ENCODE assay signal across 1 cellular context in the genomic region with DNA sequence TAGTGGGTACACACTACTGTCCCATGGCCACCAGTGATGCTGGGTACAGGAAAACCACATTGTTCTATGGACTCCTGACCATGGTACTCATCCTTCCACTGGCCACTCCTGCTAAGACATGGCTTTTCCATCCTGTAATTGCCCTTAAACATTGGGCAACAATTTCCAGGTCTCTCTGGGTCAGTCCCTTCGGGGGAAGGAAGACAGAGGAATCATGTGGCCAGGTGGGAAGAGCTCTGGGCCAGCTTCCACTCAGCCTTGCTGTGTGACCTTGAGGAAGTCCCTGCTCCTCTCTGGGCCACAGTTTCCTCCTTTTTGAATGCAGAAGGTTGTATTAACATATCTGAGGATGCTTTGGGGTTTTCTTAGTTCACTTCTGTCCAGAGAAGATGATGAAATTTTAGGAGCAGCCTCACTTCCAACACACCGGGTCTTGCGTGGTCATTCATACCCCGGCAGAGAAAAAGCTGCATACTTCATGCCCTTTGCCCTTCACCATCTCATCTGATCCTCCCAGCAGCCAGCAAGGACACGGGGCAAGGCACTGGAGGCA.
TF ChIP-seq lines count a peak whose summit lies in the region.

No MANE protein-coding gene starts in this region.

TF ChIP-seq in GM12878, 131 proteins besides CTCF, POLR2A, EP300 and RAD21:
- 0 out of 4 replicates have a peak, but pooled peaks of 1 of the 2 experiments have one; percentile 36 for TF ChIP-seq ETV6 (conservative IDR thresholded peaks at IDR 0.05 in 1 of 2, IDR thresholded peaks at IDR 0.05 in 1 of 2; ENCODE audit: borderline replicate concordance in 1 of 2, low read depth in 1 of 2)
- TF ChIP-seq SMARCA5 (IDR thresholded peaks at IDR 0.05) = peak; percentile 74; the same call in 1 of the 2 replicates
- TF ChIP-seq, protein P1, sequence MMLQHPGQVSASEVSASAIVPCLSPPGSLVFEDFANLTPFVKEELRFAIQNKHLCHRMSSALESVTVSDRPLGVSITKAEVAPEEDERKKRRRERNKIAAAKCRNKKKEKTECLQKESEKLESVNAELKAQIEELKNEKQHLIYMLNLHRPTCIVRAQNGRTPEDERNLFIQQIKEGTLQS (IDR thresholded peaks at IDR 0.05; ENCODE audit: borderline replicate concordance, extremely low read depth, low read depth, low read length) = no peak
- TF ChIP-seq, protein P2, sequence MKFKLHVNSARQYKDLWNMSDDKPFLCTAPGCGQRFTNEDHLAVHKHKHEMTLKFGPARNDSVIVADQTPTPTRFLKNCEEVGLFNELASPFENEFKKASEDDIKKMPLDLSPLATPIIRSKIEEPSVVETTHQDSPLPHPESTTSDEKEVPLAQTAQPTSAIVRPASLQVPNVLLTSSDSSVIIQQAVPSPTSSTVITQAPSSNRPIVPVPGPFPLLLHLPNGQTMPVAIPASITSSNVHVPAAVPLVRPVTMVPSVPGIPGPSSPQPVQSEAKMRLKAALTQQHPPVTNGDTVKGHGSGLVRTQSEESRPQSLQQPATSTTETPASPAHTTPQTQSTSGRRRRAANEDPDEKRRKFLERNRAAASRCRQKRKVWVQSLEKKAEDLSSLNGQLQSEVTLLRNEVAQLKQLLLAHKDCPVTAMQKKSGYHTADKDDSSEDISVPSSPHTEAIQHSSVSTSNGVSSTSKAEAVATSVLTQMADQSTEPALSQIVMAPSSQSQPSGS (IDR thresholded peaks at IDR 0.05; ENCODE audit: low read length) = no peak
